ENCODE assay signal across 14 cellular contexts in the genomic region with DNA sequence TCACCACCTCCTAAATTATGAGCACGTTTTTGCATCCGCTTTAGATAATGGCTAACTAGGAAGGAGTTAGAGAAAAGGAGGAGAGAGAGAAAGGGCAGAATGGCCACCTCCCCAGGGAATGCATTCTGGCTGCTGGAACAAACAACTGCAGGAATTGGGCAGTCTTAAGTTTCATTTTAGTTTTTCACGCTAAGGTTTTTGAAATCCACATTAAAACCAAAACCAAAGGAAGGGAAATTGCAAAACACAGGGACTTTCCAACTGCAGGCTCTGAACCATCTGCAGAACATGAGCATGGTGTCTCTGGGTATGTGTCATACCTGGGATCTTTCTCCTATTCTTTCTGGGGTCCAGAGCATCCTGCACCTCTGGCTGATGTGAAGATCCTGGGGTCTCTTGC. TPM values are rescaled to one million over a fixed set of nuclear protein-coding genes. Genes with fewer than 3 reads are reported as not detected.
DNase-seq lines count a peak whose midpoint lies in the region; ATAC-seq and TF ChIP-seq lines count a peak whose summit lies in the region.
"Had no signal": no experiment of that assay in that cellular context is flagged by ENCODE, and none has a peak within 500 bp of the region (broad histone marks: within the 10 kb centered on the region; RNA-seq: fewer than 3 reads in every experiment).

No MANE protein-coding gene starts in this region.

- H3K27me3 ChIP-seq in OCI-LY3 (ENCODE audit: low read depth, low read length) = peaks cover 19% of the 10 kb centered on the region
- peaks cover 12% of the 10 kb centered on the region for H3K27me3 ChIP-seq in foreskin keratinocyte
- H3K27me3 ChIP-seq in psoas muscle (ENCODE audit: insufficient read depth in 3 of 3, low read length in 2 of 3) = no peaks in the 10 kb centered on the region
- H3K27me3 ChIP-seq: sigmoid colon had no signal

- intact Hi-C loops in psoas muscle (cut with DNase I) = loop anchor here in 1 of 2 donors (5.0 kb wide), 1 partner anchor 105 kb away; no protein-coding TSS in a partner anchor

- H3K36me3 ChIP-seq in OCI-LY3 (replicated peaks; ENCODE audit: low read depth, low read length) (no peaks in the 10 kb centered on the region), psoas muscle (ENCODE audit: insufficient read depth in 1 of 2, low read depth in 1 of 2) (no peaks in the 10 kb centered on the region)
- H3K36me3 ChIP-seq: sigmoid colon had no signal

- H3K9me3 ChIP-seq in OCI-LY3 (ENCODE audit: insufficient read depth, low read length) (no peaks in the 10 kb centered on the region), psoas muscle (no peaks in the 10 kb centered on the region)
- H3K9me3 ChIP-seq: sigmoid colon had no signal

- H3K27ac ChIP-seq in OCI-LY3 (ENCODE audit: low read length) (no peak overlapping the region), foreskin keratinocyte (no peak overlapping the region), psoas muscle (no peak overlapping the region)
- H3K27ac ChIP-seq: sigmoid colon had no signal

- WGBS in psoas muscle, 3 donors = 8 to 19% (median 14%) methylated on average over 3 of the region's 3 CpGs

- no peaks in the 10 kb centered on the region for H3K79me2 ChIP-seq in OCI-LY3 (ENCODE audit: low read length)

- H3K4me3 ChIP-seq in OCI-LY3 (ENCODE audit: low read length) (no peak overlapping the region), psoas muscle (no peak overlapping the region)
- H3K4me3 ChIP-seq: sigmoid colon had no signal

- H3K4me1 ChIP-seq in OCI-LY3 (ENCODE audit: low read length) (peaks cover 21% of the 10 kb centered on the region), foreskin keratinocyte (no peaks in the 10 kb centered on the region), psoas muscle (peaks cover 3% of the 10 kb centered on the region)

- ATAC-seq in foreskin keratinocyte = peak; percentile 23
- ATAC-seq in psoas muscle = peak in 3 of 4 donors; percentile 21 to 49 (median 48)
- no peak for ATAC-seq in GM21447 (IDR thresholded peaks at IDR 0.05; ENCODE audit: unreplicated experiment)
- ATAC-seq: activated T-cell treated with anti-CD3 and anti-CD28 coated beads, Interleukin-2, amount 50 U/mL, for 4 hours; naive thymus-derived CD8-positive, alpha-beta T cell had no signal

- DNase-seq in EL = peak; percentile 66
- no peak for DNase-seq in foreskin keratinocyte
- peak; percentile 40 to 67 for DNase-seq in psoas muscle
- DNase-seq in OCI-M1 (lab: John Stamatoyannopoulos, UW) = no peak
- no peak for DNase-seq in NCI-H2081 treated with DMSO at 0.1 percent for 48 hours (lab: John Stamatoyannopoulos, UW)
- DNase-seq: activated T-cell treated with anti-CD3 and anti-CD28 coated beads, Interleukin-2, amount 50 U/mL, for 4 hours; amniotic stem cell; naive thymus-derived CD8-positive, alpha-beta T cell; NCI-H1048; sigmoid colon had no signal

- TF ChIP-seq CTCF in OCI-LY3 (IDR thresholded peaks at IDR 0.05; ENCODE audit: low read depth, low read length) = no peak
- no peak for TF ChIP-seq CTCF in foreskin keratinocyte (conservative IDR thresholded peaks at IDR 0.05)
- TF ChIP-seq CTCF in psoas muscle (IDR thresholded peaks at IDR 0.05) = no peak

- H4K20me1 ChIP-seq in OCI-LY3 (ENCODE audit: insufficient read depth, low read length) = no peaks in the 10 kb centered on the region

- no peak overlapping the region for H2AFZ ChIP-seq in OCI-LY3 (ENCODE audit: low read depth, low read length)

- peak overlapping the region; percentile 35 for H3K4me2 ChIP-seq in OCI-LY3 (ENCODE audit: low read length)

- no peak overlapping the region for H3K9ac ChIP-seq in OCI-LY3 (ENCODE audit: low read length)

RNA-seq across cellular contexts. Expression of gene CCL8, which starts 12.1 kb away (rescaled TPM):
- total RNA-seq in foreskin keratinocyte (not detected in 2 replicates), psoas muscle (under 1 TPM in 1 of 4 donors, not detected in 3; 0.42 TPM)
- polyA plus RNA-seq in foreskin keratinocyte (not detected in 2 replicates), psoas muscle (under 1 TPM in 2 of 3 donors, not detected in 1; 0.03 to 0.09 TPM)
- total RNA-seq: activated T-cell treated with anti-CD3 and anti-CD28 coated beads, Interleukin-2, amount 50 U/mL, for 4 hours; esophagus mucosa; kidney epithelial cell; naive thymus-derived CD8-positive, alpha-beta T cell had no signal
- polyA plus RNA-seq: naive thymus-derived CD8-positive, alpha-beta T cell had no signal

RNA-seq across cellular contexts. Expression of gene CCL11, which starts 21.6 kb away (rescaled TPM):
- total RNA-seq in foreskin keratinocyte (not detected in 2 replicates), psoas muscle (1 to 10 TPM in 1 of 4 donors, under 1 TPM in 1, not detected in 2; 0.42 to 1.6 TPM)
- polyA plus RNA-seq in foreskin keratinocyte (not detected in 2 replicates), psoas muscle (not detected)
- total RNA-seq: activated T-cell treated with anti-CD3 and anti-CD28 coated beads, Interleukin-2, amount 50 U/mL, for 4 hours; kidney epithelial cell; naive thymus-derived CD8-positive, alpha-beta T cell had no signal
- polyA plus RNA-seq: naive thymus-derived CD8-positive, alpha-beta T cell had no signal

RNA-seq across cellular contexts. Expression of gene CCL7, which starts 37.1 kb away (rescaled TPM):
- total RNA-seq in foreskin keratinocyte (not detected in 2 replicates), psoas muscle (under 1 TPM in 2 of 4 donors, not detected in 2; 0.28 to 0.66 TPM)
- polyA plus RNA-seq in foreskin keratinocyte (not detected in 2 replicates), psoas muscle (1 to 10 TPM in 1 of 3 donors, under 1 TPM in 1, not detected in 1; 0.05 to 2.7 TPM)
- total RNA-seq: activated T-cell treated with anti-CD3 and anti-CD28 coated beads, Interleukin-2, amount 50 U/mL, for 4 hours; esophagus mucosa; kidney epithelial cell; naive thymus-derived CD8-positive, alpha-beta T cell; sigmoid colon had no signal
- polyA plus RNA-seq: naive thymus-derived CD8-positive, alpha-beta T cell had no signal

RNA-seq across cellular contexts. Expression of gene CCL13, which starts 49.2 kb away (rescaled TPM):
- total RNA-seq in foreskin keratinocyte = not detected in 2 replicates
- not detected in 2 replicates for polyA plus RNA-seq in foreskin keratinocyte
- 1 to 10 TPM in 1 of 4 donors, under 1 TPM in 1, not detected in 2; 0.73 to 1.2 TPM for total RNA-seq in psoas muscle
- polyA plus RNA-seq in psoas muscle = under 1 TPM; 0.10 to 0.27 (median 0.20) TPM
- total RNA-seq: activated T-cell treated with anti-CD3 and anti-CD28 coated beads, Interleukin-2, amount 50 U/mL, for 4 hours; kidney epithelial cell; naive thymus-derived CD8-positive, alpha-beta T cell had no signal
- polyA plus RNA-seq: naive thymus-derived CD8-positive, alpha-beta T cell had no signal

RNA-seq across cellular contexts. Expression of gene CCL2, which starts 52.0 kb away (rescaled TPM):
- total RNA-seq in foreskin keratinocyte (0.27 and 0.63 TPM in 2 replicates), psoas muscle (10 to 100 TPM in 2 of 4 donors, 1 to 10 TPM in 2; 5.0 to 28.3 (median 17.2) TPM)
- polyA plus RNA-seq in foreskin keratinocyte (0.25 and 1.6 TPM in 2 replicates), psoas muscle (10 to 100 TPM in 1 of 3 donors, 1 to 10 TPM in 2; 7.2 to 12.8 (median 8.0) TPM)
- polyA plus RNA-seq: naive thymus-derived CD8-positive, alpha-beta T cell had no signal

Comparison
In these comparisons a context has a peak if more than half of its experiments do, and no peak if none do; other contexts are left out.
1. DNase-seq: peak in EL (single experiment) and psoas muscle (2 of 2); none in foreskin keratinocyte (0 of 2), OCI-M1 (single experiment) and NCI-H2081 treated with DMSO at 0.1 percent for 48 hours (single experiment).